In genomic region chr3:4774531-4774930, GRCh38 we compare ENCODE assay signal across 16 cellular contexts.
A peak's percentile ranks its signal among the peaks of the same experiment; 100 is the strongest.
DNase-seq lines count a peak whose midpoint lies in the region; ATAC-seq lines count a peak whose summit lies in the region.
"Had no signal": no experiment of that assay in that cellular context is flagged by ENCODE, and none has a peak within 500 bp of the region (broad histone marks: within the 10 kb centered on the region; RNA-seq: fewer than 3 reads in every experiment).

No MANE protein-coding gene starts in this region.

- no peaks in the 10 kb centered on the region for H3K9me3 Mint-ChIP-seq in activated CD4-positive, alpha-beta memory T cell treated with anti-CD3 and anti-CD28 coated beads, Interleukin-2, amount 10 ng/mL, durations not matched to agents 7 days and 5 days
- H3K9me3 Mint-ChIP-seq in activated CD4-positive, alpha-beta memory T cell treated with anti-CD3 and anti-CD28 coated beads for 36 hours: no peaks in the 10 kb centered on the region
- H3K9me3 Mint-ChIP-seq in activated T-helper 2 cell treated with anti-CD3 and anti-CD28 coated beads, Interferon-gamma antibody, Interleukin-2, Interleukin-4, amounts not matched to agents 10 μg/mL and 5 μg/mL and 100 μg/mL, durations not matched to agents 14 hours and 24 hours and 36 hours: no peaks in the 10 kb centered on the region
- H3K9me3 Mint-ChIP-seq: CD4-positive, alpha-beta T cell; HFFc6 had no signal

- POLR2A ChIA-PET in activated CD4-positive, alpha-beta memory T cell treated with anti-CD3 and anti-CD28 coated beads, Interleukin-2, amount 10 ng/mL, durations not matched to agents 7 days and 5 days (lab: Charles Lee): no interaction called here
- POLR2A ChIA-PET in activated CD4-positive, alpha-beta memory T cell treated with anti-CD3 and anti-CD28 coated beads for 36 hours (lab: Charles Lee): no interaction called here

- ATAC-seq in left colon (peak; percentile 61), HG02970 (IDR thresholded peaks at IDR 0.05; ENCODE audit: low FRiP score, unreplicated experiment) (no peak)
- ATAC-seq: HepG2 had no signal

- no peak for DNase-seq in activated CD4-positive, alpha-beta memory T cell treated with anti-CD3 and anti-CD28 coated beads, Interleukin-2, amount 10 ng/mL, durations not matched to agents 7 days and 5 days
- DNase-seq in activated CD4-positive, alpha-beta memory T cell treated with anti-CD3 and anti-CD28 coated beads for 36 hours: no peak
- no peak for DNase-seq in activated T-helper 2 cell treated with anti-CD3 and anti-CD28 coated beads, Interferon-gamma antibody, Interleukin-2, Interleukin-4, amounts not matched to agents 10 μg/mL and 5 μg/mL and 100 μg/mL, durations not matched to agents 14 hours and 24 hours and 36 hours (ENCODE audit: low spot score)
- DNase-seq in left colon (peak; percentile 55 to 80), NCI-H2227 treated with DMSO at 0.1 percent for 48 hours (lab: John Stamatoyannopoulos, UW) (no peak), A172 (ENCODE audit: low spot score) (no peak)
- DNase-seq: CD4-positive, alpha-beta T cell; EL; HFFc6; NCI-H1105 treated with DMSO at 0.1 percent for 48 hours; NCI-H1930; NCI-H524; NK-92 treated with Interleukin-12 subunit alpha and Interleukin-12 subunit beta, amount 100 ng/mL, for 24 hours had no signal

- H3K4me3 Mint-ChIP-seq in activated CD4-positive, alpha-beta memory T cell treated with anti-CD3 and anti-CD28 coated beads, Interleukin-2, amount 10 ng/mL, durations not matched to agents 7 days and 5 days: no peak overlapping the region
- no peak overlapping the region for H3K4me3 Mint-ChIP-seq in activated CD4-positive, alpha-beta memory T cell treated with anti-CD3 and anti-CD28 coated beads for 36 hours
- H3K4me3 Mint-ChIP-seq in activated T-helper 2 cell treated with anti-CD3 and anti-CD28 coated beads, Interferon-gamma antibody, Interleukin-2, Interleukin-4, amounts not matched to agents 10 μg/mL and 5 μg/mL and 100 μg/mL, durations not matched to agents 14 hours and 24 hours and 36 hours (ENCODE audit: low read depth): no peak overlapping the region
- H3K4me3 Mint-ChIP-seq: B cell; CD4-positive, alpha-beta T cell; HFFc6 had no signal

- intact Hi-C loops in activated CD4-positive, alpha-beta memory T cell treated with anti-CD3 and anti-CD28 coated beads for 36 hours (cut with micrococcal nuclease): no loop called here
- intact Hi-C loops in activated T-helper 2 cell treated with anti-CD3 and anti-CD28 coated beads, Interferon-gamma antibody, Interleukin-2, Interleukin-4, amounts not matched to agents 10 μg/mL and 5 μg/mL and 100 μg/mL, durations not matched to agents 14 hours and 24 hours and 36 hours (cut with micrococcal nuclease): no loop called here
- intact Hi-C loops in left colon (cut with DNase I, micrococcal nuclease): no loop called here

- CTCF ChIA-PET in activated CD4-positive, alpha-beta memory T cell treated with anti-CD3 and anti-CD28 coated beads, Interleukin-2, amount 10 ng/mL, durations not matched to agents 7 days and 5 days (lab: Charles Lee): no interaction called here
- CTCF ChIA-PET in activated CD4-positive, alpha-beta memory T cell treated with anti-CD3 and anti-CD28 coated beads for 36 hours (lab: Charles Lee): interaction anchor here (1.5 kb wide), 1 partner anchor 63 kb away, joined by 4 read pairs; no protein-coding TSS in a partner anchor

- peaks cover 82% of the 10 kb centered on the region for H3K4me1 Mint-ChIP-seq in activated CD4-positive, alpha-beta memory T cell treated with anti-CD3 and anti-CD28 coated beads, Interleukin-2, amount 10 ng/mL, durations not matched to agents 7 days and 5 days
- peaks cover 38% of the 10 kb centered on the region for H3K4me1 Mint-ChIP-seq in activated CD4-positive, alpha-beta memory T cell treated with anti-CD3 and anti-CD28 coated beads for 36 hours (ENCODE audit: low read depth)
- peaks cover 86% of the 10 kb centered on the region for H3K4me1 Mint-ChIP-seq in activated T-helper 2 cell treated with anti-CD3 and anti-CD28 coated beads, Interferon-gamma antibody, Interleukin-2, Interleukin-4, amounts not matched to agents 10 μg/mL and 5 μg/mL and 100 μg/mL, durations not matched to agents 14 hours and 24 hours and 36 hours (ENCODE audit: low read depth)
- H3K4me1 Mint-ChIP-seq: B cell had no signal

- peak overlapping the region; percentile 5 for H3K27ac Mint-ChIP-seq in activated CD4-positive, alpha-beta memory T cell treated with anti-CD3 and anti-CD28 coated beads, Interleukin-2, amount 10 ng/mL, durations not matched to agents 7 days and 5 days
- H3K27ac Mint-ChIP-seq in activated CD4-positive, alpha-beta memory T cell treated with anti-CD3 and anti-CD28 coated beads for 36 hours: no peak overlapping the region
- H3K27ac Mint-ChIP-seq in activated T-helper 2 cell treated with anti-CD3 and anti-CD28 coated beads, Interferon-gamma antibody, Interleukin-2, Interleukin-4, amounts not matched to agents 10 μg/mL and 5 μg/mL and 100 μg/mL, durations not matched to agents 14 hours and 24 hours and 36 hours: peak overlapping the region; percentile 44
- H3K27ac Mint-ChIP-seq: B cell; CD4-positive, alpha-beta T cell; HFFc6 had no signal

- no peaks in the 10 kb centered on the region for H3K27me3 Mint-ChIP-seq in activated CD4-positive, alpha-beta memory T cell treated with anti-CD3 and anti-CD28 coated beads, Interleukin-2, amount 10 ng/mL, durations not matched to agents 7 days and 5 days
- H3K27me3 Mint-ChIP-seq in activated CD4-positive, alpha-beta memory T cell treated with anti-CD3 and anti-CD28 coated beads for 36 hours: no peaks in the 10 kb centered on the region
- H3K27me3 Mint-ChIP-seq in activated T-helper 2 cell treated with anti-CD3 and anti-CD28 coated beads, Interferon-gamma antibody, Interleukin-2, Interleukin-4, amounts not matched to agents 10 μg/mL and 5 μg/mL and 100 μg/mL, durations not matched to agents 14 hours and 24 hours and 36 hours (ENCODE audit: low read depth): no peaks in the 10 kb centered on the region
- H3K27me3 Mint-ChIP-seq: B cell; CD4-positive, alpha-beta T cell had no signal

- peaks cover 69% of the 10 kb centered on the region for H3K36me3 Mint-ChIP-seq in activated CD4-positive, alpha-beta memory T cell treated with anti-CD3 and anti-CD28 coated beads, Interleukin-2, amount 10 ng/mL, durations not matched to agents 7 days and 5 days (ENCODE audit: low read depth)
- H3K36me3 Mint-ChIP-seq in activated CD4-positive, alpha-beta memory T cell treated with anti-CD3 and anti-CD28 coated beads for 36 hours: peaks cover 39% of the 10 kb centered on the region
- peaks cover 89% of the 10 kb centered on the region for H3K36me3 Mint-ChIP-seq in activated T-helper 2 cell treated with anti-CD3 and anti-CD28 coated beads, Interferon-gamma antibody, Interleukin-2, Interleukin-4, amounts not matched to agents 10 μg/mL and 5 μg/mL and 100 μg/mL, durations not matched to agents 14 hours and 24 hours and 36 hours (ENCODE audit: low read depth)

Comparison
In these comparisons a context has a peak if more than half of its experiments do, and no peak if none do; other contexts are left out.
1. DNase-seq: peak in left colon (2 of 2); none in activated CD4-positive, alpha-beta memory T cell treated with anti-CD3 and anti-CD28 coated beads, Interleukin-2, amount 10 ng/mL, durations not matched to agents 7 days and 5 days (single experiment), activated CD4-positive, alpha-beta memory T cell treated with anti-CD3 and anti-CD28 coated beads for 36 hours (single experiment), activated T-helper 2 cell treated with anti-CD3 and anti-CD28 coated beads, Interferon-gamma antibody, Interleukin-2, Interleukin-4, amounts not matched to agents 10 μg/mL and 5 μg/mL and 100 μg/mL, durations not matched to agents 14 hours and 24 hours and 36 hours (single experiment), NCI-H2227 treated with DMSO at 0.1 percent for 48 hours (single experiment) and A172 (single experiment).